Comparison of ENCODE assay signal across 21 cellular contexts in the genomic region with DNA sequence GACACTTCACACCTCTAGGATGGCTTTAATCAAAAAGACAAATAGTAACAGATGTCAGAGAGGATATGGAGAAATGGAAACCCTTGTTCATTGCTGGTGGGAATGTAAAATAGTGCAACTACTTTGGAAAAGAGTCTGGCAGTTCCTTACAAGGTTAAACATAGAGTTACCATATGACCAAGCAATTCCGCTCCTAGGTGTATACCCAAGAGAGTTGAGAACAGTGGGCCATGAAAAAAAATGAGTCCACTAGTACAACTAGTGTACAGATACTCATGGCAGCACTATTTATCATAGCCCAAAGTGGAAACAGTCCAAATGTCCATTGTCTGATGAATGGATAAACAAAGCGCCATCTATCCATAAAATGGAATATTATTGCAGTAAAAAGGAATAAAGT. TPM values are rescaled to one million over a fixed set of nuclear protein-coding genes. Genes with fewer than 3 reads are reported as not detected.
A peak's percentile ranks its signal among the peaks of the same experiment; 100 is the strongest.
DNase-seq lines count a peak whose midpoint lies in the region; ATAC-seq, FAIRE-seq and TF ChIP-seq lines count a peak whose summit lies in the region.
"Had no signal": no experiment of that assay in that cellular context is flagged by ENCODE, and none has a peak within 500 bp of the region (broad histone marks: within the 10 kb centered on the region; RNA-seq: fewer than 3 reads in every experiment).

No MANE protein-coding gene starts in this region.

- peak; percentile 26 for FAIRE-seq in keratinocyte (lab: Jason Lieb, UNC)
- FAIRE-seq: GM12891, GM18507, H54 had no signal

- H3K9me3 ChIP-seq in keratinocyte (ENCODE audit: control insufficient read depth, low read depth, low read length) = no peaks in the 10 kb centered on the region
- H3K9me3 ChIP-seq: HAP-1 had no signal

- peaks cover 41 to 47% of the 10 kb centered on the region in 2 donors for H3K4me1 Mint-ChIP-seq in natural killer cell
- H3K4me1 Mint-ChIP-seq in natural killer cell treated with Interleukin-12 subunit alpha and Interleukin-12 subunit beta and Interleukin-15 and Interleukin-18, amount 100 ng/mL, for 72 hours (ENCODE audit: low read depth in 2 of 2) = peaks cover 15 to 20% of the 10 kb centered on the region in 2 donors
- no peaks in the 10 kb centered on the region for H3K4me1 Mint-ChIP-seq in activated T-helper 17 cell treated with anti-CD3 and anti-CD28 coated beads, Interleukin-2, amount 50 U/mL, for 72 hours

- ATAC-seq in natural killer cell (no peak), GM21528 (IDR thresholded peaks at IDR 0.05; ENCODE audit: low FRiP score, unreplicated experiment) (no peak)
- no peak for ATAC-seq in natural killer cell treated with Interleukin-12 subunit alpha and Interleukin-12 subunit beta and Interleukin-15 and Interleukin-18, amount 100 ng/mL, for 72 hours
- no peak for ATAC-seq in activated T-helper 17 cell treated with anti-CD3 and anti-CD28 coated beads, Interleukin-2, amount 50 U/mL, for 72 hours (replicated peaks)
- ATAC-seq: CD8-positive, alpha-beta T cell had no signal

- no peaks in the 10 kb centered on the region for H4K20me1 ChIP-seq in keratinocyte (ENCODE audit: control insufficient read depth, extremely low read depth, insufficient read depth, low read length)

- no peak overlapping the region for H3K4me3 Mint-ChIP-seq in natural killer cell
- no peak overlapping the region for H3K4me3 Mint-ChIP-seq in natural killer cell treated with Interleukin-12 subunit alpha and Interleukin-12 subunit beta and Interleukin-15 and Interleukin-18, amount 100 ng/mL, for 72 hours
- no peak overlapping the region for H3K4me3 Mint-ChIP-seq in activated T-helper 17 cell treated with anti-CD3 and anti-CD28 coated beads, Interleukin-2, amount 50 U/mL, for 72 hours
- H3K4me3 Mint-ChIP-seq: CD8-positive, alpha-beta T cell had no signal

- H3K4me2 ChIP-seq in keratinocyte (ENCODE audit: control insufficient read depth, extremely low read depth, insufficient read depth, low read depth, low read length) = no peak overlapping the region

- no peak overlapping the region for H3K9ac ChIP-seq in keratinocyte (ENCODE audit: control insufficient read depth, extremely low read depth, insufficient read depth, low read length)

- H3K9me1 ChIP-seq in keratinocyte (ENCODE audit: control insufficient read depth, extremely low read depth, insufficient read depth, low read length) = no peaks in the 10 kb centered on the region

- intact Hi-C loops in natural killer cell (cut with micrococcal nuclease) = no loop called here

- peaks cover 25 to 34% of the 10 kb centered on the region in 2 experiments for H3K36me3 ChIP-seq in keratinocyte (ENCODE audit: control insufficient read depth in 2 of 2, extremely low read depth in 1 of 2, insufficient read depth in 2 of 2, low read length in 2 of 2)
- H3K36me3 ChIP-seq: HAP-1 had no signal

- no peak overlapping the region for H3K4me3 ChIP-seq in keratinocyte (ENCODE audit: control insufficient read depth in 2 of 3, extremely low read depth in 1 of 3, insufficient read depth in 2 of 3, low read depth in 1 of 3, low read length in 3 of 3)
- H3K4me3 ChIP-seq: HAP-1 had no signal

- H3K27ac Mint-ChIP-seq in natural killer cell = peak overlapping the region; percentile 67 to 73
- no peak overlapping the region for H3K27ac Mint-ChIP-seq in natural killer cell treated with Interleukin-12 subunit alpha and Interleukin-12 subunit beta and Interleukin-15 and Interleukin-18, amount 100 ng/mL, for 72 hours
- H3K27ac Mint-ChIP-seq in activated T-helper 17 cell treated with anti-CD3 and anti-CD28 coated beads, Interleukin-2, amount 50 U/mL, for 72 hours = peak overlapping the region; percentile 1
- H3K27ac Mint-ChIP-seq: CD8-positive, alpha-beta T cell had no signal

- H3K79me2 ChIP-seq in keratinocyte (ENCODE audit: control insufficient read depth, insufficient read depth, low read length) = no peaks in the 10 kb centered on the region

- H3K27me3 ChIP-seq in keratinocyte (ENCODE audit: control insufficient read depth, extremely low read depth, insufficient read depth, low read length) = no peaks in the 10 kb centered on the region

- TF ChIP-seq CTCF in natural killer cell (IDR thresholded peaks at IDR 0.05) (no peak), keratinocyte (optimal IDR thresholded peaks at IDR 0.05 in 1 of 3, IDR thresholded peaks at IDR 0.05 in 1 of 3, conservative IDR thresholded peaks at IDR 0.05 in 1 of 3; ENCODE audit: extremely low read depth in 1 of 3, insufficient read depth in 2 of 3, low read length in 3 of 3) (no peak)

- peaks cover 0 to 2% of the 10 kb centered on the region in 2 donors for H3K9me3 Mint-ChIP-seq in natural killer cell
- peaks cover 9% of the 10 kb centered on the region for H3K9me3 Mint-ChIP-seq in natural killer cell treated with Interleukin-12 subunit alpha and Interleukin-12 subunit beta and Interleukin-15 and Interleukin-18, amount 100 ng/mL, for 72 hours
- peaks cover 4% of the 10 kb centered on the region for H3K9me3 Mint-ChIP-seq in activated T-helper 17 cell treated with anti-CD3 and anti-CD28 coated beads, Interleukin-2, amount 50 U/mL, for 72 hours

- H2AFZ ChIP-seq in keratinocyte (ENCODE audit: control insufficient read depth, low read length) = no peak overlapping the region

- DNase-seq in natural killer cell = no peak
- DNase-seq in natural killer cell treated with Interleukin-12 subunit alpha and Interleukin-12 subunit beta and Interleukin-15 and Interleukin-18, amount 100 ng/mL, for 72 hours (ENCODE audit: low spot score) = no peak
- DNase-seq in keratinocyte (ENCODE audit: low read depth, low spot score) = no peak
- DNase-seq in COLO668 (lab: John Stamatoyannopoulos, UW; ENCODE audit: unreplicated experiment) = no peak
- DNase-seq: C1 segment of cervical spinal cord; CD8-positive, alpha-beta T cell; DMS53; DMS79 treated with DMSO at 0.1 percent for 48 hours; GF-D8; GOT3 had no signal

- dilution Hi-C loops in keratinocyte (cut with MboI; ENCODE audit: extremely low pct_ligation_motif_present, low sequenced_read_pairs) = no loop called here

- peaks cover 2% of the 10 kb centered on the region for H3K4me1 ChIP-seq in keratinocyte (ENCODE audit: control insufficient read depth, extremely low read depth, insufficient read depth, low read length)
- H3K4me1 ChIP-seq: HAP-1 had no signal

- H3K27ac ChIP-seq in keratinocyte (ENCODE audit: control insufficient read depth, insufficient read depth, low read length) = no peak overlapping the region

- peaks cover 49% of the 10 kb centered on the region for H3K36me3 Mint-ChIP-seq in natural killer cell
- H3K36me3 Mint-ChIP-seq in natural killer cell treated with Interleukin-12 subunit alpha and Interleukin-12 subunit beta and Interleukin-15 and Interleukin-18, amount 100 ng/mL, for 72 hours = peaks cover 30% of the 10 kb centered on the region
- H3K36me3 Mint-ChIP-seq in activated T-helper 17 cell treated with anti-CD3 and anti-CD28 coated beads, Interleukin-2, amount 50 U/mL, for 72 hours (ENCODE audit: low read depth) = peaks cover 64% of the 10 kb centered on the region

- H3K27me3 Mint-ChIP-seq in natural killer cell (ENCODE audit: low read depth in 2 of 2) = no peaks in the 10 kb centered on the region
- no peaks in the 10 kb centered on the region for H3K27me3 Mint-ChIP-seq in natural killer cell treated with Interleukin-12 subunit alpha and Interleukin-12 subunit beta and Interleukin-15 and Interleukin-18, amount 100 ng/mL, for 72 hours
- no peaks in the 10 kb centered on the region for H3K27me3 Mint-ChIP-seq in activated T-helper 17 cell treated with anti-CD3 and anti-CD28 coated beads, Interleukin-2, amount 50 U/mL, for 72 hours

RNA-seq across cellular contexts. Expression of gene OR1D5, which starts 39.1 kb away (rescaled TPM):
- total RNA-seq in natural killer cell = not detected
- total RNA-seq in natural killer cell treated with Interleukin-12 subunit alpha and Interleukin-12 subunit beta and Interleukin-15 and Interleukin-18, amount 100 ng/mL, for 72 hours = not detected
- not detected for total RNA-seq in activated T-helper 17 cell treated with anti-CD3 and anti-CD28 coated beads, Interleukin-2, amount 50 U/mL, for 72 hours
- polyA plus RNA-seq in keratinocyte = not detected in 3 replicates
- not detected for polyA plus RNA-seq in keratinocyte (2011; ENCODE audit: low read depth)
- not detected in 2 replicates for polyA plus RNA-seq in keratinocyte (2011; cell fraction: cytosol; rRNA removed)
- polyA plus RNA-seq in keratinocyte (2011; cell fraction: nucleus; rRNA removed) = not detected in 2 replicates
- polyA plus RNA-seq in keratinocyte (2012; ENCODE audit: low replicate concordance) = not detected in 2 replicates
- not detected in 3 replicates for polyA minus RNA-seq in keratinocyte
- polyA minus RNA-seq in keratinocyte (2011; cell fraction: cytosol; rRNA and poly(A)+ RNA removed) = not detected
- polyA minus RNA-seq in keratinocyte (2011; cell fraction: nucleus; rRNA and poly(A)+ RNA removed) = not detected in 2 replicates
- total RNA-seq: A172; A673; CD8-positive, alpha-beta T cell; Daoy; G401 had no signal
- polyA plus RNA-seq: BJ had no signal

Comparison
In these comparisons a context has a peak if more than half of its experiments do, and no peak if none do; other contexts are left out.
1. H3K27ac Mint-ChIP-seq: peak in natural killer cell (2 of 2) and activated T-helper 17 cell treated with anti-CD3 and anti-CD28 coated beads, Interleukin-2, amount 50 U/mL, for 72 hours (single experiment); none in natural killer cell treated with Interleukin-12 subunit alpha and Interleukin-12 subunit beta and Interleukin-15 and Interleukin-18, amount 100 ng/mL, for 72 hours (0 of 2).